21 cellular contexts compared by ENCODE assay signal in genomic region chr2:231764752-231765151, GRCh38. TPM values are rescaled to one million over a fixed set of nuclear protein-coding genes. Genes with fewer than 3 reads are reported as not detected.
DNase-seq lines count a peak whose midpoint lies in the region; ATAC-seq, FAIRE-seq and TF ChIP-seq lines count a peak whose summit lies in the region.
"Had no signal": no experiment of that assay in that cellular context is flagged by ENCODE, and none has a peak within 500 bp of the region (broad histone marks: within the 10 kb centered on the region; RNA-seq: fewer than 3 reads in every experiment).

No MANE protein-coding gene starts in this region.

- POLR2A ChIA-PET in WTC11 (lab: Charles Lee), result no interaction called here

- no peak for TF ChIP-seq POLR2A in GM12892 (IDR thresholded peaks at IDR 0.05; ENCODE audit: low read depth, low read length)

- H3K9me3 Mint-ChIP-seq in WTC11, result no peaks in the 10 kb centered on the region
- H3K9me3 Mint-ChIP-seq in stimulated activated memory B cell treated with anti-CD40 and anti-IgM and Interleukin-4, amounts not matched to agents 10 μg/mL and 1 μg/mL and 100 μg/mL, for 72 hours, result no peaks in the 10 kb centered on the region
- H3K9me3 Mint-ChIP-seq: activated naive CD4-positive, alpha-beta T cell treated with anti-CD3 and anti-CD28 coated beads, Interleukin-2, amount 50 U/mL, for 72 hours; activated T-helper 1 cell treated with anti-CD3 and anti-CD28 coated beads, Interleukin-12 subunit alpha, Interleukin-12 subunit beta, Interleukin-2, Interleukin-4 antibody, amounts not matched to agents 30 ng/mL and 10 ng/mL and 1 ng/mL, durations not matched to agents 14 hours and 24 hours and 36 hours; CD4-positive, alpha-beta T cell; endodermal cell; stimulated activated naive CD8-positive, alpha-beta T cell treated with anti-CD3 and anti-CD28 coated beads, Interleukin-15, Interleukin-2, amounts not matched to agents 100 ng/mL and 50 ng/mL, for 24 hours had no signal

- H3K27ac ChIP-seq in coronary artery, result no peak overlapping the region
- H3K27ac ChIP-seq: ascending aorta, thyroid gland had no signal

- H3K27me3 Mint-ChIP-seq in WTC11 (ENCODE audit: low read depth), result no peaks in the 10 kb centered on the region
- H3K27me3 Mint-ChIP-seq in stimulated activated memory B cell treated with anti-CD40 and anti-IgM and Interleukin-4, amounts not matched to agents 10 μg/mL and 1 μg/mL and 100 μg/mL, for 72 hours, result no peaks in the 10 kb centered on the region
- H3K27me3 Mint-ChIP-seq: CD4-positive, alpha-beta T cell; stimulated activated naive CD8-positive, alpha-beta T cell treated with anti-CD3 and anti-CD28 coated beads, Interleukin-15, Interleukin-2, amounts not matched to agents 100 ng/mL and 50 ng/mL, for 24 hours had no signal

- no peaks in the 10 kb centered on the region for H3K36me3 ChIP-seq in kidney epithelial cell (ENCODE audit: control insufficient read depth, insufficient read depth, low read length)
- H3K36me3 ChIP-seq: ascending aorta, thyroid gland had no signal

- CTCF ChIA-PET in WTC11 (lab: Charles Lee), result interaction anchor here (0.8 kb wide), 1 partner anchor 29 kb away, joined by 4 read pairs; no protein-coding TSS in a partner anchor

- no peaks in the 10 kb centered on the region for H3K27me3 ChIP-seq in kidney epithelial cell (ENCODE audit: control insufficient read depth, insufficient read depth, low read length)
- H3K27me3 ChIP-seq: ascending aorta, thyroid gland had no signal

- peaks cover 9% of the 10 kb centered on the region for H3K4me1 Mint-ChIP-seq in WTC11
- H3K4me1 Mint-ChIP-seq in stimulated activated memory B cell treated with anti-CD40 and anti-IgM and Interleukin-4, amounts not matched to agents 10 μg/mL and 1 μg/mL and 100 μg/mL, for 72 hours, result peaks cover 19% of the 10 kb centered on the region

- no peak overlapping the region for H3K4me3 Mint-ChIP-seq in WTC11
- no peak overlapping the region for H3K4me3 Mint-ChIP-seq in stimulated activated memory B cell treated with anti-CD40 and anti-IgM and Interleukin-4, amounts not matched to agents 10 μg/mL and 1 μg/mL and 100 μg/mL, for 72 hours
- H3K4me3 Mint-ChIP-seq: activated T-helper 1 cell treated with anti-CD3 and anti-CD28 coated beads, Interleukin-12 subunit alpha, Interleukin-12 subunit beta, Interleukin-2, Interleukin-4 antibody, amounts not matched to agents 30 ng/mL and 10 ng/mL and 1 ng/mL, durations not matched to agents 14 hours and 24 hours and 36 hours; CD4-positive, alpha-beta T cell; endodermal cell; stimulated activated naive CD8-positive, alpha-beta T cell treated with anti-CD3 and anti-CD28 coated beads, Interleukin-15, Interleukin-2, amounts not matched to agents 100 ng/mL and 50 ng/mL, for 24 hours had no signal

- DNase-seq in GM12892 (ENCODE audit: insufficient read length) (no peak), WTC11 (ENCODE audit: low spot score) (no peak), kidney epithelial cell (ENCODE audit: low read depth) (peak; percentile 71), putamen (ENCODE audit: low spot score) (peak; percentile 61), coronary artery (ENCODE audit: low spot score) (no peak)
- DNase-seq in activated CD4-positive, alpha-beta T cell treated with anti-CD3 and anti-CD28 coated beads, Interleukin-2, amount 50 U/mL, for 4 hours, result no peak
- DNase-seq: activated CD4-positive, alpha-beta T cell treated with anti-CD3 and anti-CD28 coated beads for 4 hours; CD4-positive, alpha-beta T cell; endodermal cell; left ventricle myocardium superior; mucosa of descending colon; NCI-H1436; NCI-H510A treated with DMSO at 0.1 percent for 48 hours; stimulated activated CD4-positive, alpha-beta T cell treated with anti-CD3 and anti-CD28 coated beads, Interleukin-4, amount 100 ng/mL, for 4 hours had no signal

- H3K36me3 Mint-ChIP-seq in WTC11, result no peaks in the 10 kb centered on the region
- H3K36me3 Mint-ChIP-seq in stimulated activated memory B cell treated with anti-CD40 and anti-IgM and Interleukin-4, amounts not matched to agents 10 μg/mL and 1 μg/mL and 100 μg/mL, for 72 hours, result peaks cover 4% of the 10 kb centered on the region
- H3K36me3 Mint-ChIP-seq: activated naive CD4-positive, alpha-beta T cell treated with anti-CD3 and anti-CD28 coated beads, Interleukin-2, amount 50 U/mL, for 72 hours had no signal

- peak; percentile 72 for FAIRE-seq in GM12892 (lab: Jason Lieb, UNC)

- H3K4me3 ChIP-seq in kidney epithelial cell (ENCODE audit: low read depth, low read length), result no peak overlapping the region
- H3K4me3 ChIP-seq in coronary artery, result no peak overlapping the region
- H3K4me3 ChIP-seq: ascending aorta, mucosa of descending colon, thyroid gland had no signal

- TF ChIP-seq CTCF in WTC11 (IDR thresholded peaks at IDR 0.05) (no peak), kidney epithelial cell (IDR thresholded peaks at IDR 0.05; ENCODE audit: insufficient read depth, low read length, poor library complexity, severe bottlenecking) (no peak), coronary artery (IDR thresholded peaks at IDR 0.05) (no peak)

- ATAC-seq in WTC11 (no peak), HG03045 (IDR thresholded peaks at IDR 0.05; ENCODE audit: unreplicated experiment) (no peak)
- ATAC-seq in stimulated activated memory B cell treated with anti-CD40 and anti-IgM and Interleukin-4, amounts not matched to agents 10 μg/mL and 1 μg/mL and 100 μg/mL, for 72 hours, result no peak
- ATAC-seq: left ventricle myocardium superior, mucosa of descending colon had no signal

- peak overlapping the region; percentile 32; the same call in 1 of the 2 replicates for H3K27ac Mint-ChIP-seq in WTC11
- H3K27ac Mint-ChIP-seq in stimulated activated memory B cell treated with anti-CD40 and anti-IgM and Interleukin-4, amounts not matched to agents 10 μg/mL and 1 μg/mL and 100 μg/mL, for 72 hours, result no peak overlapping the region
- H3K27ac Mint-ChIP-seq: activated T-helper 1 cell treated with anti-CD3 and anti-CD28 coated beads, Interleukin-12 subunit alpha, Interleukin-12 subunit beta, Interleukin-2, Interleukin-4 antibody, amounts not matched to agents 30 ng/mL and 10 ng/mL and 1 ng/mL, durations not matched to agents 14 hours and 24 hours and 36 hours; CD4-positive, alpha-beta T cell; endodermal cell; stimulated activated naive CD8-positive, alpha-beta T cell treated with anti-CD3 and anti-CD28 coated beads, Interleukin-15, Interleukin-2, amounts not matched to agents 100 ng/mL and 50 ng/mL, for 24 hours had no signal

TF ChIP-seq in WTC11, 78 proteins besides CTCF, POLR2A, EP300 and RAD21:
- no peak for TF ChIP-seq NR2C2 (CRISPR knock-in tag; IDR thresholded peaks at IDR 0.05)
- no peak for TF ChIP-seq PREB (CRISPR knock-in tag; IDR thresholded peaks at IDR 0.05; ENCODE audit: borderline replicate concordance)
- no peak for TF ChIP-seq E2F4 (CRISPR knock-in tag; IDR thresholded peaks at IDR 0.05; ENCODE audit: borderline replicate concordance, low read depth)

RNA-seq across cellular contexts. Expression of gene PDE6D, which starts 16.3 kb away (rescaled TPM):
- polyA plus RNA-seq in GM12892 (2012; ENCODE audit: missing spikeins), result 36.9 TPM
- 30.2 to 32.8 TPM (median 31.4 TPM) in 3 replicates for total RNA-seq in WTC11 (2021)
- 30.5 and 34.6 TPM in 2 replicates for total RNA-seq in kidney epithelial cell

RNA-seq across cellular contexts. Expression of gene COPS7B, which starts 21.5 kb away (rescaled TPM):
- polyA plus RNA-seq in GM12892 (2012; ENCODE audit: missing spikeins), result 30.4 TPM
- 56.5 to 63.8 TPM (median 57.1 TPM) in 3 replicates for total RNA-seq in WTC11 (2021)
- total RNA-seq in kidney epithelial cell, result 30.5 and 30.9 TPM in 2 replicates

RNA-seq across cellular contexts. Expression of gene PTMA, which starts 56.4 kb away (rescaled TPM):
- polyA plus RNA-seq in GM12892 (2012; ENCODE audit: missing spikeins), result 1,875 TPM
- 2,164 to 2,284 TPM (median 2,200 TPM) in 3 replicates for total RNA-seq in WTC11 (2021)
- 757 and 913 TPM in 2 replicates for total RNA-seq in kidney epithelial cell

Comparison
In these comparisons a context has a peak if more than half of its experiments do, and no peak if none do; other contexts are left out.
1. DNase-seq: peak in kidney epithelial cell (single experiment) and putamen (single experiment); none in GM12892 (single experiment), WTC11 (single experiment), activated CD4-positive, alpha-beta T cell treated with anti-CD3 and anti-CD28 coated beads, Interleukin-2, amount 50 U/mL, for 4 hours (0 of 2) and coronary artery (single experiment).